Comparison of ENCODE assay signal across 8 cellular contexts in genomic region chr1:41003640-41004220, GRCh38. TPM values are rescaled to one million over a fixed set of nuclear protein-coding genes. Genes with fewer than 3 reads are reported as not detected.
A peak's percentile ranks its signal among the peaks of the same experiment; 100 is the strongest.
DNase-seq lines count a peak whose midpoint lies in the region; ATAC-seq and TF ChIP-seq lines count a peak whose summit lies in the region.

No MANE protein-coding gene starts in this region.

- peak; percentile 59 for TF ChIP-seq CTCF in endodermal cell (conservative IDR thresholded peaks at IDR 0.05)

- peaks cover 0 to 90% (median 55%) of the 10 kb centered on the region in 11 experiments; a peak in 16 of 22 replicates for H4K20me1 ChIP-seq in BLaER1 treated with 17β-estradiol and CSF1 and Interleukin-3, amounts not matched to agents 10 nM and 100 nM

- H3K9me3 Mint-ChIP-seq in endodermal cell, result no peaks in the 10 kb centered on the region
- no peaks in the 10 kb centered on the region for H3K9me3 Mint-ChIP-seq in stimulated activated effector memory CD8-positive, alpha-beta T cell treated with anti-CD3 and anti-CD28 coated beads, Interleukin-12 subunit alpha, Interleukin-12 subunit beta, amount 100 ng/mL, for 72 hours

- WGBS in endodermal cell (ENCODE audit: insufficient coverage in 1 of 2, insufficient read length in 1 of 2), 2 experiments, result 94 to 96% methylated on average over 7 to 11 of the region's 11 CpGs

- DNase-seq in GM19240 (ENCODE audit: insufficient read length, low spot score), result peak; percentile 85
- peak; percentile 66 for DNase-seq in NOMO-1 treated with dmso at 0.1 percent for 144 hours (lab: John Stamatoyannopoulos, UW; ENCODE audit: unreplicated experiment)
- peak in 2 of 3 experiments; percentile 57 to 82 for DNase-seq in activated CD8-positive, alpha-beta memory T cell treated with anti-CD3 and anti-CD28 coated beads for 48 hours (ENCODE audit: low read depth in 2 of 3, low spot score in 2 of 3)
- peak; percentile 74 for DNase-seq in endodermal cell
- DNase-seq in stimulated activated effector memory CD8-positive, alpha-beta T cell treated with anti-CD3 and anti-CD28 coated beads, Interleukin-12 subunit alpha, Interleukin-12 subunit beta, amount 100 ng/mL, for 72 hours (ENCODE audit: low spot score in 2 of 2), result peak; percentile 62 to 91

- H3K36me3 Mint-ChIP-seq in endodermal cell (ENCODE audit: low read depth), result peaks cover 83% of the 10 kb centered on the region
- peaks cover 100% of the 10 kb centered on the region for H3K36me3 Mint-ChIP-seq in stimulated activated effector memory CD8-positive, alpha-beta T cell treated with anti-CD3 and anti-CD28 coated beads, Interleukin-12 subunit alpha, Interleukin-12 subunit beta, amount 100 ng/mL, for 72 hours

- peak overlapping the region in 6 of 11 experiments; percentile 3 to 60 (median 28); a peak in 8 of 22 replicates for H3K9ac ChIP-seq in BLaER1 treated with 17β-estradiol and CSF1 and Interleukin-3, amounts not matched to agents 10 nM and 100 nM
- no peak overlapping the region for H3K9ac ChIP-seq in endodermal cell (ENCODE audit: extremely low read depth, low read length, poor library complexity, severe bottlenecking)
- H3K9ac ChIP-seq in muscle layer of colon (ENCODE audit: low read length), result no peak overlapping the region

- no peaks in the 10 kb centered on the region for H3K27me3 Mint-ChIP-seq in endodermal cell (ENCODE audit: insufficient read depth)

- H3K27ac Mint-ChIP-seq in endodermal cell, result no peak overlapping the region
- peak overlapping the region; percentile 48 for H3K27ac Mint-ChIP-seq in stimulated activated effector memory CD8-positive, alpha-beta T cell treated with anti-CD3 and anti-CD28 coated beads, Interleukin-12 subunit alpha, Interleukin-12 subunit beta, amount 100 ng/mL, for 72 hours

- peaks cover 57 to 98% (median 96%) of the 10 kb centered on the region in 11 experiments for H3K36me3 ChIP-seq in BLaER1 treated with 17β-estradiol and CSF1 and Interleukin-3, amounts not matched to agents 10 nM and 100 nM
- H3K36me3 ChIP-seq in endodermal cell (ENCODE audit: control insufficient read depth, insufficient read depth, low read length) (peaks cover 97% of the 10 kb centered on the region), muscle layer of colon (ENCODE audit: insufficient read depth, low read length) (peaks cover 76% of the 10 kb centered on the region)

- H3K4me1 Mint-ChIP-seq in endodermal cell, result no peaks in the 10 kb centered on the region
- peaks cover 27% of the 10 kb centered on the region for H3K4me1 Mint-ChIP-seq in stimulated activated effector memory CD8-positive, alpha-beta T cell treated with anti-CD3 and anti-CD28 coated beads, Interleukin-12 subunit alpha, Interleukin-12 subunit beta, amount 100 ng/mL, for 72 hours

- peak; percentile 90 for ATAC-seq in HG03378 (IDR thresholded peaks at IDR 0.05; ENCODE audit: unreplicated experiment)
- peak; percentile 100 for ATAC-seq in stimulated activated effector memory CD8-positive, alpha-beta T cell treated with anti-CD3 and anti-CD28 coated beads, Interleukin-12 subunit alpha, Interleukin-12 subunit beta, amount 100 ng/mL, for 72 hours

- no peak overlapping the region for H3K4me3 ChIP-seq in BLaER1 treated with 17β-estradiol and CSF1 and Interleukin-3, amounts not matched to agents 10 nM and 100 nM
- no peak overlapping the region for H3K4me3 ChIP-seq in endodermal cell (ENCODE audit: low read length)
- H3K4me3 ChIP-seq in muscle layer of colon (ENCODE audit: low read depth in 1 of 2, low read length in 2 of 2), result no peak overlapping the region

- H3K27me3 ChIP-seq in BLaER1 treated with 17β-estradiol and CSF1 and Interleukin-3, amounts not matched to agents 10 nM and 100 nM, result no peaks in the 10 kb centered on the region
- H3K27me3 ChIP-seq in endodermal cell (ENCODE audit: control insufficient read depth, insufficient read depth, low read length, poor library complexity, severe bottlenecking) (no peaks in the 10 kb centered on the region), muscle layer of colon (ENCODE audit: control insufficient read depth in 1 of 2, insufficient read depth in 2 of 2, low read length in 2 of 2) (no peaks in the 10 kb centered on the region)

- no peak overlapping the region for H3K4me3 Mint-ChIP-seq in endodermal cell
- H3K4me3 Mint-ChIP-seq in stimulated activated effector memory CD8-positive, alpha-beta T cell treated with anti-CD3 and anti-CD28 coated beads, Interleukin-12 subunit alpha, Interleukin-12 subunit beta, amount 100 ng/mL, for 72 hours, result no peak overlapping the region

- H3K4me1 ChIP-seq in BLaER1 treated with 17β-estradiol and CSF1 and Interleukin-3, amounts not matched to agents 10 nM and 100 nM, result peaks cover 25 to 76% (median 56%) of the 10 kb centered on the region in 10 experiments
- H3K4me1 ChIP-seq in endodermal cell (ENCODE audit: control insufficient read depth, insufficient read depth, low read length) (no peaks in the 10 kb centered on the region), muscle layer of colon (ENCODE audit: insufficient read depth, low read length) (peaks cover 20% of the 10 kb centered on the region)

- H3K4me2 ChIP-seq in BLaER1 treated with 17β-estradiol and CSF1 and Interleukin-3, amounts not matched to agents 10 nM and 100 nM, result peak overlapping the region; percentile 61 to 88 (median 77)

- no peaks in the 10 kb centered on the region for H3K9me3 ChIP-seq in BLaER1 treated with 17β-estradiol and CSF1 and Interleukin-3, amounts not matched to agents 10 nM and 100 nM (replicated peaks in 1 of 11)
- no peaks in the 10 kb centered on the region for H3K9me3 ChIP-seq in endodermal cell (ENCODE audit: control insufficient read depth, low read length)
- no peaks in the 10 kb centered on the region for H3K9me3 ChIP-seq in muscle layer of colon (ENCODE audit: low read length)

- peak overlapping the region in 8 of 11 experiments; percentile 44 to 61 (median 50); a peak in 12 of 22 replicates for H3K27ac ChIP-seq in BLaER1 treated with 17β-estradiol and CSF1 and Interleukin-3, amounts not matched to agents 10 nM and 100 nM
- no peak overlapping the region for H3K27ac ChIP-seq in endodermal cell (ENCODE audit: low read depth, low read length)
- peak overlapping the region; percentile 71 for H3K27ac ChIP-seq in muscle layer of colon (ENCODE audit: low read depth, low read length)

RNA-seq across cellular contexts. Expression of gene SLFNL1, which starts 17.8 kb away (rescaled TPM):
- total RNA-seq in endodermal cell, result under 1 TPM in 1 of 2 donors, not detected in 1; 0.15 TPM
- polyA plus RNA-seq in endodermal cell (2013, experiment 1 of 2), result 0.18 TPM
- 0.08 TPM for polyA plus RNA-seq in endodermal cell (2013, experiment 2 of 2)

RNA-seq across cellular contexts. Expression of gene CTPS1, which starts 24.2 kb away (rescaled TPM):
- 10 to 100 TPM; 79.9 to 84.0 TPM for total RNA-seq in endodermal cell
- 70.3 TPM for polyA plus RNA-seq in endodermal cell (2013, experiment 1 of 2)
- polyA plus RNA-seq in endodermal cell (2013, experiment 2 of 2), result 64.4 TPM

Comparison
In these comparisons a context has a peak if more than half of its experiments do, and no peak if none do; other contexts are left out.
1. H3K9ac ChIP-seq: peak in BLaER1 treated with 17β-estradiol and CSF1 and Interleukin-3, amounts not matched to agents 10 nM and 100 nM (6 of 11); none in endodermal cell (single experiment) and muscle layer of colon (single experiment).
2. Peak in every context shown above with its lines, with median percentiles within 50 percentile points of each other: DNase-seq.